In genomic region chr15:73325191-73325980, GRCh38 we compare ENCODE assay signal across 12 cellular contexts. TPM values are rescaled to one million over a fixed set of nuclear protein-coding genes. Genes with fewer than 3 reads are reported as not detected.
DNase-seq lines count a peak whose midpoint lies in the region; ATAC-seq, FAIRE-seq and TF ChIP-seq lines count a peak whose summit lies in the region.
"Had no signal": no experiment of that assay in that cellular context is flagged by ENCODE, and none has a peak within 500 bp of the region (broad histone marks: within the 10 kb centered on the region; RNA-seq: fewer than 3 reads in every experiment).

No MANE protein-coding gene starts in this region.

- H3K27me3 ChIP-seq in bronchial epithelial cell (ENCODE audit: control insufficient read depth, insufficient read depth, low read length) (peaks cover 2% of the 10 kb centered on the region), sigmoid colon (peaks cover 0 to 33% (median 0%) of the 10 kb centered on the region in 3 donors)

- no peaks in the 10 kb centered on the region for H3K9me3 ChIP-seq in sigmoid colon
- H3K9me3 ChIP-seq: esophagus squamous epithelium had no signal

- TF ChIP-seq POLR2A in sigmoid colon (IDR thresholded peaks at IDR 0.05) = no peak

- peaks cover 4% of the 10 kb centered on the region for H3K4me1 Mint-ChIP-seq in activated CD8-positive, alpha-beta memory T cell treated with anti-CD3 and anti-CD28 coated beads, Interleukin-2, amount 10 ng/mL, durations not matched to agents 7 days and 5 days
- H3K4me1 Mint-ChIP-seq: activated naive CD4-positive, alpha-beta T cell treated with anti-CD3 and anti-CD28 coated beads, Interleukin-2, amount 50 U/mL, for 24 hours had no signal

- no peak overlapping the region for H3K27ac Mint-ChIP-seq in activated CD8-positive, alpha-beta memory T cell treated with anti-CD3 and anti-CD28 coated beads, Interleukin-2, amount 10 ng/mL, durations not matched to agents 7 days and 5 days
- H3K27ac Mint-ChIP-seq: activated naive CD4-positive, alpha-beta T cell treated with anti-CD3 and anti-CD28 coated beads, Interleukin-2, amount 50 U/mL, for 24 hours; CD4-positive, CD25-positive, alpha-beta regulatory T cell had no signal

- H3K36me3 ChIP-seq in bronchial epithelial cell (ENCODE audit: control insufficient read depth, insufficient read depth, low read length) = no peaks in the 10 kb centered on the region
- no peaks in the 10 kb centered on the region for H3K36me3 ChIP-seq in sigmoid colon
- H3K36me3 ChIP-seq: esophagus squamous epithelium had no signal

- peaks cover 5% of the 10 kb centered on the region for H3K27me3 Mint-ChIP-seq in activated CD8-positive, alpha-beta memory T cell treated with anti-CD3 and anti-CD28 coated beads, Interleukin-2, amount 10 ng/mL, durations not matched to agents 7 days and 5 days
- H3K27me3 Mint-ChIP-seq: activated naive CD4-positive, alpha-beta T cell treated with anti-CD3 and anti-CD28 coated beads, Interleukin-2, amount 50 U/mL, for 24 hours; CD4-positive, CD25-positive, alpha-beta regulatory T cell had no signal

- H3K9me3 Mint-ChIP-seq in activated CD8-positive, alpha-beta memory T cell treated with anti-CD3 and anti-CD28 coated beads, Interleukin-2, amount 10 ng/mL, durations not matched to agents 7 days and 5 days (ENCODE audit: low read depth) = no peaks in the 10 kb centered on the region
- H3K9me3 Mint-ChIP-seq: activated naive CD4-positive, alpha-beta T cell treated with anti-CD3 and anti-CD28 coated beads, Interleukin-2, amount 50 U/mL, for 24 hours; CD4-positive, CD25-positive, alpha-beta regulatory T cell had no signal

- ATAC-seq in activated CD8-positive, alpha-beta memory T cell treated with anti-CD3 and anti-CD28 coated beads, Interleukin-2, amount 10 ng/mL, durations not matched to agents 7 days and 5 days = no peak
- no peak for ATAC-seq in GM18511 (IDR thresholded peaks at IDR 0.05; ENCODE audit: unreplicated experiment)
- ATAC-seq in HG03025 (IDR thresholded peaks at IDR 0.05; ENCODE audit: low FRiP score, unreplicated experiment) = no peak

- CTCF ChIA-PET in activated CD8-positive, alpha-beta memory T cell treated with anti-CD3 and anti-CD28 coated beads, Interleukin-2, amount 10 ng/mL, durations not matched to agents 7 days and 5 days (lab: Charles Lee) = interaction anchor here (1.2 to 2.0 kb wide), 3 partner anchors 235 to 372 kb away, joined by 3 to 5 read pairs (median 3); no protein-coding TSS in a partner anchor

- no peaks in the 10 kb centered on the region for H3K4me1 ChIP-seq in sigmoid colon
- H3K4me1 ChIP-seq: esophagus squamous epithelium had no signal

- H3K36me3 Mint-ChIP-seq in activated CD8-positive, alpha-beta memory T cell treated with anti-CD3 and anti-CD28 coated beads, Interleukin-2, amount 10 ng/mL, durations not matched to agents 7 days and 5 days = no peaks in the 10 kb centered on the region
- H3K36me3 Mint-ChIP-seq: activated naive CD4-positive, alpha-beta T cell treated with anti-CD3 and anti-CD28 coated beads, Interleukin-2, amount 50 U/mL, for 24 hours; CD4-positive, CD25-positive, alpha-beta regulatory T cell had no signal

- H3K4me3 ChIP-seq in Jurkat, Clone E6-1 (ENCODE audit: low read length) = no peak overlapping the region
- H3K4me3 ChIP-seq in bronchial epithelial cell (ENCODE audit: low read depth, low read length) = no peak overlapping the region
- H3K4me3 ChIP-seq in sigmoid colon = no peak overlapping the region
- H3K4me3 ChIP-seq: esophagus squamous epithelium had no signal

- no peak overlapping the region for H3K4me3 Mint-ChIP-seq in activated CD8-positive, alpha-beta memory T cell treated with anti-CD3 and anti-CD28 coated beads, Interleukin-2, amount 10 ng/mL, durations not matched to agents 7 days and 5 days
- H3K4me3 Mint-ChIP-seq: activated naive CD4-positive, alpha-beta T cell treated with anti-CD3 and anti-CD28 coated beads, Interleukin-2, amount 50 U/mL, for 24 hours had no signal

- TF ChIP-seq EP300 in sigmoid colon (IDR thresholded peaks at IDR 0.05) = no peak

- TF ChIP-seq CTCF in bronchial epithelial cell (IDR thresholded peaks at IDR 0.05; ENCODE audit: insufficient read depth, low read length, severe bottlenecking) = no peak
- TF ChIP-seq CTCF in sigmoid colon (IDR thresholded peaks at IDR 0.05) = no peak

- DNase-seq in activated CD8-positive, alpha-beta memory T cell treated with anti-CD3 and anti-CD28 coated beads, Interleukin-2, amount 10 ng/mL, durations not matched to agents 7 days and 5 days = peak; percentile 48
- no peak for DNase-seq in activated CD8-positive, alpha-beta memory T cell treated with anti-CD3 and anti-CD28 coated beads, Interleukin-2, amount 50 U/mL, for 4 hours
- peak; percentile 35 for DNase-seq in Jurkat, Clone E6-1 (ENCODE audit: low read depth, low spot score)
- DNase-seq in bronchial epithelial cell (ENCODE audit: low read depth) = no peak
- DNase-seq in sigmoid colon = peak; percentile 60
- DNase-seq in DMS79 treated with DMSO at 0.1 percent for 48 hours (lab: John Stamatoyannopoulos, UW) = no peak
- DNase-seq: esophagus squamous epithelium; stimulated activated CD4-positive, alpha-beta T cell treated with anti-CD3 and anti-CD28 coated beads, Interleukin-4, amount 100 ng/mL, for 1 hour had no signal

- intact Hi-C loops in sigmoid colon (cut with DNase I) = no loop called here

- peak; percentile 18 for FAIRE-seq in bronchial epithelial cell (lab: Jason Lieb, UNC)

- H3K27ac ChIP-seq in sigmoid colon = no peak overlapping the region
- H3K27ac ChIP-seq: esophagus squamous epithelium had no signal

- 67 to 70% methylated on average over 35 of the region's 35 CpGs for WGBS in sigmoid colon, 2 donors

RNA-seq across cellular contexts. Expression of gene HCN4, which starts 43.4 kb away (rescaled TPM):
- total RNA-seq in activated CD8-positive, alpha-beta memory T cell treated with anti-CD3 and anti-CD28 coated beads, Interleukin-2, amount 10 ng/mL, durations not matched to agents 7 days and 5 days = not detected
- not detected for polyA plus RNA-seq in Jurkat, Clone E6-1 (2012; ENCODE audit: insufficient read depth, insufficient read length)
- total RNA-seq in bronchial epithelial cell = not detected in 2 replicates
- not detected for total RNA-seq in sigmoid colon
- polyA plus RNA-seq in sigmoid colon = under 1 TPM in 2 of 3 donors, not detected in 1; under 0.01 to 0.04 TPM
- total RNA-seq: CD4-positive, CD25-positive, alpha-beta regulatory T cell; esophagus squamous epithelium had no signal
- polyA plus RNA-seq: CD4-positive, CD25-positive, alpha-beta regulatory T cell had no signal

Comparison
In these comparisons a context has a peak if more than half of its experiments do, and no peak if none do; other contexts are left out.
1. DNase-seq: peak in activated CD8-positive, alpha-beta memory T cell treated with anti-CD3 and anti-CD28 coated beads, Interleukin-2, amount 10 ng/mL, durations not matched to agents 7 days and 5 days (single experiment), Jurkat, Clone E6-1 (single experiment) and sigmoid colon (single experiment); none in activated CD8-positive, alpha-beta memory T cell treated with anti-CD3 and anti-CD28 coated beads, Interleukin-2, amount 50 U/mL, for 4 hours (single experiment), bronchial epithelial cell (single experiment) and DMS79 treated with DMSO at 0.1 percent for 48 hours (single experiment).